In the genomic region with DNA sequence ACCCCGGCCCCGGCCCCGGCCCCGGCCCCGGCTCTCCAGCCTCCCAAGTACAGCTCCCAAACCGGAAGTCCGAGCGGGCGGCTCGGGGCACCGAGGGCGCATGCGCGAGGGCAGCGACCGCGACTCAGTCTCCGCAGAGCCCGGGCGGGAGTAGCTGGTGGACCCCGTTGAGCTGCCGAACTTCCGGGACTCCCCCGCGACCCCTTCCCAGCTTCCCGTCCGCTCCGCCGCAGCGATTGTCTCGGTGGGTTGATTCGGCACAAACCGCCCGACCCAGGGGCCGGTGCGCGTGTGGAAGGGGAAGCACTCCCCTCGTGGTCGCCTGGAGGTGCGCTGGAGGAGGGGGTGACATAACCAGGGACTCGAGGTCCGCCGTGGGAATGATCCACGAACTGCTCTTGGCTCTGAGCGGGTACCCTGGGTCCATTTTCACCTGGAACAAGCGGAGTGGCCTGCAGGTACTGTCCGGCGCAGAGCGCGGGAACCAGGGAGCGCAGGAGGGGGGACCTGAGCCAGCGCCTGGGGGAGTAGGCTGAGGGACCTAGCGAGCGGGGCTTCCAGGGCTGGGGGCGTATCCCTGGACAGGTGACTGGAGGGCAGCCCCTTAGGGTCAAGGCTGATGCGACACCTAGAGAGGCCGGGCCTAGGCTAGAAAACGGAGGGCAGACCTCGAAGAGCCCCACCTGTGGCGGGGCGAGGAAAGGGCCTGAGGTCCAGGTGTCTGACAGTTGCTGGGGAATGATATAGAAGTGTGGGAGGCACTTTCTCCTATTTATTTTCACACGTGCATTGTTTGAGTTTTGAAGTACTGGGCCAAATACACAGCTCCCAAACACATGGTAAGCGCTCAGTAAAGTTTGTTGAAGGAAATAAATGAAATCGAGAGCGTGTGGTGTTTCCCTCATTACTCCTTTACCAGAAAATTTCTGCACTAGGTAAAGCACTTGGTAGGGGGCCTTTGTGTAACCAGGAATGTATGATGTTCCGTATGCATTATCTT, we compare ENCODE assay signal across 8 cellular contexts. TPM values are rescaled to one million over a fixed set of nuclear protein-coding genes. Genes with fewer than 3 reads are reported as not detected.
DNase-seq lines count a peak whose midpoint lies in the region; ATAC-seq, FAIRE-seq and TF ChIP-seq lines count a peak whose summit lies in the region.

A gene with protein sequence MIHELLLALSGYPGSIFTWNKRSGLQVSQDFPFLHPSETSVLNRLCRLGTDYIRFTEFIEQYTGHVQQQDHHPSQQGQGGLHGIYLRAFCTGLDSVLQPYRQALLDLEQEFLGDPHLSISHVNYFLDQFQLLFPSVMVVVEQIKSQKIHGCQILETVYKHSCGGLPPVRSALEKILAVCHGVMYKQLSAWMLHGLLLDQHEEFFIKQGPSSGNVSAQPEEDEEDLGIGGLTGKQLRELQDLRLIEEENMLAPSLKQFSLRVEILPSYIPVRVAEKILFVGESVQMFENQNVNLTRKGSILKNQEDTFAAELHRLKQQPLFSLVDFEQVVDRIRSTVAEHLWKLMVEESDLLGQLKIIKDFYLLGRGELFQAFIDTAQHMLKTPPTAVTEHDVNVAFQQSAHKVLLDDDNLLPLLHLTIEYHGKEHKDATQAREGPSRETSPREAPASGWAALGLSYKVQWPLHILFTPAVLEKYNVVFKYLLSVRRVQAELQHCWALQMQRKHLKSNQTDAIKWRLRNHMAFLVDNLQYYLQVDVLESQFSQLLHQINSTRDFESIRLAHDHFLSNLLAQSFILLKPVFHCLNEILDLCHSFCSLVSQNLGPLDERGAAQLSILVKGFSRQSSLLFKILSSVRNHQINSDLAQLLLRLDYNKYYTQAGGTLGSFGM (plus strand): TSS at position 127 of the 1,000 bp plus-strand sequence. CDS start 254 bp downstream, at position 381.
A gene (minus strand): TSS at position 69 of the 1,000 bp plus-strand sequence. CDS start 1,130 bp downstream, outside the sequence.

- no peaks in the 10 kb centered on the region for H3K27me3 Mint-ChIP-seq in activated CD8-positive, alpha-beta T cell treated with anti-CD3 and anti-CD28 coated beads for 36 hours

- CTCF ChIA-PET in activated CD8-positive, alpha-beta T cell treated with anti-CD3 and anti-CD28 coated beads for 36 hours (lab: Charles Lee), result interaction anchor here (0.9 to 1.8 kb wide), 11 partner anchors 8 to 140 kb away, joined by 3 to 6 read pairs (median 3); a partner anchor contains a TSS

- no peaks in the 10 kb centered on the region for H3K9me3 ChIP-seq in BE2C

- H3K4me3 Mint-ChIP-seq in activated CD8-positive, alpha-beta T cell treated with anti-CD3 and anti-CD28 coated beads for 36 hours, result peak within 1 kb of the TSS; percentile 90

- H3K4me3 ChIP-seq in BE2C (ENCODE audit: low read depth, low read length), result peak within 1 kb of the TSS; percentile 96

- 0 out of 2 replicates have a peak, but pooled peaks cover 2% of the 10 kb centered on the region for H3K4me1 ChIP-seq in BE2C

- peak; percentile 92 for DNase-seq in BE2C
- DNase-seq in GM19239 (ENCODE audit: insufficient read length, low spot score), result peak; percentile 86
- peak; percentile 73 for DNase-seq in NCI-H82 treated with DMSO at 0.1 percent for 48 hours (lab: John Stamatoyannopoulos, UW; ENCODE audit: unreplicated experiment)
- peak; percentile 82 for DNase-seq in activated CD8-positive, alpha-beta T cell treated with anti-CD3 and anti-CD28 coated beads for 36 hours
- peak; percentile 60 for DNase-seq in effector CD8-positive, alpha-beta T cell (lab: John Stamatoyannopoulos, UW)
- DNase-seq in medulla oblongata (ENCODE audit: extremely low spot score), result peak; percentile 81
- DNase-seq in stimulated activated CD8-positive, alpha-beta memory T cell treated with anti-CD3 and anti-CD28 coated beads, Interleukin-12 subunit alpha, Interleukin-12 subunit beta, amount 100 ng/mL, for 1 hour (ENCODE audit: low read depth), result peak; percentile 62

- H3K36me3 ChIP-seq in BE2C, result peaks cover 25% of the 10 kb centered on the region

- H3K4me1 Mint-ChIP-seq in activated CD8-positive, alpha-beta T cell treated with anti-CD3 and anti-CD28 coated beads for 36 hours (ENCODE audit: low read depth), result peaks cover 50% of the 10 kb centered on the region

- ATAC-seq in HG03460 (IDR thresholded peaks at IDR 0.05; ENCODE audit: unreplicated experiment), result peak; percentile 74
- peak; percentile 88 for ATAC-seq in activated CD8-positive, alpha-beta T cell treated with anti-CD3 and anti-CD28 coated beads for 36 hours

- FAIRE-seq in GM19239 (lab: Jason Lieb, UNC), result peak; percentile 83

- H3K27ac Mint-ChIP-seq in activated CD8-positive, alpha-beta T cell treated with anti-CD3 and anti-CD28 coated beads for 36 hours, result peak within 1 kb of the TSS; percentile 89

- intact Hi-C loops in activated CD8-positive, alpha-beta T cell treated with anti-CD3 and anti-CD28 coated beads for 36 hours (cut with micrococcal nuclease), result no loop called here

- peaks cover 23% of the 10 kb centered on the region for H3K9me3 Mint-ChIP-seq in activated CD8-positive, alpha-beta T cell treated with anti-CD3 and anti-CD28 coated beads for 36 hours

- peaks cover 52% of the 10 kb centered on the region for H3K36me3 Mint-ChIP-seq in activated CD8-positive, alpha-beta T cell treated with anti-CD3 and anti-CD28 coated beads for 36 hours (ENCODE audit: low read depth)

- POLR2A ChIA-PET in activated CD8-positive, alpha-beta T cell treated with anti-CD3 and anti-CD28 coated beads for 36 hours (lab: Charles Lee), result interaction anchor here (0.7 to 1.4 kb wide), 6 partner anchors 9 to 265 kb away, joined by 3 to 9 read pairs (median 5); no protein-coding TSS in a partner anchor

- peak; percentile 43 for TF ChIP-seq CTCF in BE2C (IDR thresholded peaks at IDR 0.05; ENCODE audit: low read depth, low read length)
- TF ChIP-seq CTCF in activated CD8-positive, alpha-beta T cell treated with anti-CD3 and anti-CD28 coated beads for 36 hours (IDR thresholded peaks at IDR 0.05), result peak; percentile 42

- H3K27me3 ChIP-seq in BE2C, result no peaks in the 10 kb centered on the region

RNA-seq across cellular contexts. Expression of the first gene that starts in this region (rescaled TPM):
- 19.7 TPM for polyA plus RNA-seq in BE2C (2012; ENCODE audit: insufficient read depth, insufficient read length, low read depth)
- 10 to 100 TPM; 32.9 to 33.4 TPM for total RNA-seq in activated CD8-positive, alpha-beta T cell treated with anti-CD3 and anti-CD28 coated beads for 36 hours

RNA-seq across cellular contexts. Expression of the second gene that starts in this region (rescaled TPM):
- 17.1 TPM for polyA plus RNA-seq in BE2C (2012; ENCODE audit: insufficient read depth, insufficient read length, low read depth)
- 10 to 100 TPM; 20.9 to 23.8 TPM for total RNA-seq in activated CD8-positive, alpha-beta T cell treated with anti-CD3 and anti-CD28 coated beads for 36 hours

Comparison
In these comparisons a context has a peak if more than half of its experiments do, and no peak if none do; other contexts are left out.
1. Peak in every context shown above with its lines: DNase-seq, ATAC-seq and H3K4me3 ChIP-seq.